Comparison of ENCODE assay signal across 27 cellular contexts in the genomic region with DNA sequence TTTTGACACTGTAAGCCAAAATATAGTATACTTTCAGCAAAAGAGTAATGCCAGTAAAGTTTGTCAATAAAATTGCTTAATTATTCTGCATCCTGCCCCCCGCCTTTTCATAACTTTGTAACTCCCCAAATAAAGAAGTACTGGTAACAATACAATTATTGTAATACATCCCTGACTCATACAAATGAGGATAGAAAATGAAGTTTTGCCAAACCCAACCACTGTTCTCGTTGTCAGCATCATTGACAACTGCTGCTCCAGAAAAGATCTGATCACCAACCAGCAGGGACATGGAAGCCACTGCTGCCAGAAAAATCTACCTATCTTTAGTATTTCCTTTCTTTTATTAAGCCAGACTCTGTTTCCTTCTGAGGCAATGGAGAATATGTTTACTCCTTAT. TPM values are rescaled to one million over a fixed set of nuclear protein-coding genes. Genes with fewer than 3 reads are reported as not detected.
"Had no signal": no experiment of that assay in that cellular context is flagged by ENCODE, and none has a peak within 500 bp of the region (broad histone marks: within the 10 kb centered on the region; RNA-seq: fewer than 3 reads in every experiment).

No MANE protein-coding gene starts in this region.

- H3K4me3 Mint-ChIP-seq: dendritic cell treated with granulocyte-macrophage colony-stimulating factor and Interleukin-4, amounts not matched to agents 40 ng/mL and 50 ng/mL, for 4 days; effector memory CD8-positive, alpha-beta T cell; endodermal cell had no signal

- H3K4me1 ChIP-seq: colonic mucosa, esophagus muscularis mucosa, esophagus squamous epithelium, foreskin keratinocyte, gastrocnemius medialis, gastroesophageal sphincter, heart left ventricle, heart right ventricle had no signal

- H3K9me3 ChIP-seq: colonic mucosa, esophagus muscularis mucosa, esophagus squamous epithelium, gastrocnemius medialis, gastroesophageal sphincter, heart left ventricle, heart right ventricle had no signal

- H3K4me3 ChIP-seq: colonic mucosa, coronary artery, dorsolateral prefrontal cortex, esophagus muscularis mucosa, esophagus squamous epithelium, gastrocnemius medialis, gastroesophageal sphincter, heart left ventricle, heart right ventricle, hepatocyte had no signal

- H3K9me3 Mint-ChIP-seq: dendritic cell treated with granulocyte-macrophage colony-stimulating factor and Interleukin-4, amounts not matched to agents 40 ng/mL and 50 ng/mL, for 4 days; endodermal cell had no signal

- DNase-seq: colonic mucosa; cortex of kidney; dermis blood vessel endothelial cell; dorsolateral prefrontal cortex; effector CD4-positive, alpha-beta T cell; effector CD8-positive, alpha-beta T cell; effector memory CD4-positive, alpha-beta T cell; effector memory CD8-positive, alpha-beta T cell; endodermal cell; erythroblast; esophagus squamous epithelium; foreskin fibroblast; foreskin keratinocyte; gastrocnemius medialis; glutamatergic neuron; head of caudate nucleus; heart left ventricle; heart right ventricle had no signal

- H3K27me3 Mint-ChIP-seq: dendritic cell treated with granulocyte-macrophage colony-stimulating factor and Interleukin-4, amounts not matched to agents 40 ng/mL and 50 ng/mL, for 4 days; effector memory CD8-positive, alpha-beta T cell had no signal

- ATAC-seq: effector memory CD8-positive, alpha-beta T cell; esophagus mucosa; foreskin keratinocyte; gastrocnemius medialis; gastroesophageal sphincter; heart left ventricle; heart right ventricle had no signal

- H2AFZ ChIP-seq: hepatocyte had no signal

- H3K4me2 ChIP-seq: hepatocyte had no signal

- H3K27ac Mint-ChIP-seq: dendritic cell treated with granulocyte-macrophage colony-stimulating factor and Interleukin-4, amounts not matched to agents 40 ng/mL and 50 ng/mL, for 4 days; effector memory CD8-positive, alpha-beta T cell; endodermal cell had no signal

- H3K79me2 ChIP-seq: hepatocyte had no signal

- H3K27ac ChIP-seq: colonic mucosa, coronary artery, dorsolateral prefrontal cortex, epithelial cell of prostate, esophagus muscularis mucosa, esophagus squamous epithelium, foreskin keratinocyte, gastrocnemius medialis, gastroesophageal sphincter, heart left ventricle, heart right ventricle, hepatocyte had no signal

- H3K27me3 ChIP-seq: colonic mucosa, dorsolateral prefrontal cortex, esophagus muscularis mucosa, esophagus squamous epithelium, foreskin keratinocyte, gastrocnemius medialis, gastroesophageal sphincter, heart right ventricle, hepatocyte had no signal

- H3K4me1 Mint-ChIP-seq: endodermal cell had no signal

- H3K36me3 ChIP-seq: colonic mucosa, esophagus muscularis mucosa, esophagus squamous epithelium, gastrocnemius medialis, gastroesophageal sphincter, heart left ventricle, heart right ventricle had no signal

RNA-seq across cellular contexts. Expression of gene SCN3A, which starts 27.1 kb away (rescaled TPM):
- total RNA-seq: endothelial cell of umbilical vein, fibroblast of villous mesenchyme, foreskin keratinocyte had no signal
- polyA plus RNA-seq: endothelial cell of umbilical vein, foreskin keratinocyte had no signal
